Comparison of ENCODE assay signal across 17 cellular contexts in genomic region chr7:55017841-55018240, GRCh38. TPM values are rescaled to one million over a fixed set of nuclear protein-coding genes. Genes with fewer than 3 reads are reported as not detected.
DNase-seq lines count a peak whose midpoint lies in the region; ATAC-seq and TF ChIP-seq lines count a peak whose summit lies in the region.
"Had no signal": no experiment of that assay in that cellular context is flagged by ENCODE, and none has a peak within 500 bp of the region (broad histone marks: within the 10 kb centered on the region; RNA-seq: fewer than 3 reads in every experiment).

No MANE protein-coding gene starts in this region.

- H3K4me1 ChIP-seq in right atrium auricular region (peaks cover 0 to 38% of the 10 kb centered on the region in 2 donors), heart right ventricle (peaks cover 0 to 17% (median 8%) of the 10 kb centered on the region in 9 donors)

- H3K9me3 Mint-ChIP-seq in osteocyte (ENCODE audit: unreplicated experiment), result peaks cover 5% of the 10 kb centered on the region
- H3K9me3 Mint-ChIP-seq: activated CD4-positive, alpha-beta memory T cell treated with anti-CD3 and anti-CD28 coated beads for 36 hours; effector memory CD8-positive, alpha-beta T cell; stimulated activated naive CD8-positive, alpha-beta T cell treated with anti-CD3 and anti-CD28 coated beads, Interleukin-15, amount 100 ng/mL, for 72 hours had no signal

- DNase-seq in right atrium auricular region (ENCODE audit: low spot score) (no peak), heart right ventricle (no peak), foreskin fibroblast (no peak), osteocyte (ENCODE audit: extremely low spot score, unreplicated experiment) (no peak), left colon (no peak)
- DNase-seq in activated CD4-positive, alpha-beta T cell treated with anti-CD3 and anti-CD28 coated beads, Interleukin-2, amount 50 U/mL, for 48 hours, result no peak
- DNase-seq: activated CD4-positive, alpha-beta memory T cell treated with anti-CD3 and anti-CD28 coated beads for 36 hours; DND-41; effector memory CD8-positive, alpha-beta T cell; KBM-7; NCI-H187 treated with DMSO at 0.1 percent for 48 hours; NCI-H82; stimulated activated CD4-positive, alpha-beta T cell treated with anti-CD3 and anti-CD28 coated beads, Interleukin-4, amount 100 ng/mL, for 1 hour; stimulated activated naive CD8-positive, alpha-beta T cell treated with anti-CD3 and anti-CD28 coated beads, Interleukin-15, amount 100 ng/mL, for 72 hours; SW 1271 had no signal

- no peak for ATAC-seq in heart right ventricle
- ATAC-seq in HG03045 (IDR thresholded peaks at IDR 0.05; ENCODE audit: unreplicated experiment), result no peak
- no peak for ATAC-seq in GM18498 (IDR thresholded peaks at IDR 0.05; ENCODE audit: unreplicated experiment)
- no peak for ATAC-seq in left colon
- ATAC-seq: effector memory CD8-positive, alpha-beta T cell had no signal

- peak overlapping the region; percentile 49 for H3K4me3 Mint-ChIP-seq in osteocyte (ENCODE audit: unreplicated experiment)
- H3K4me3 Mint-ChIP-seq: activated CD4-positive, alpha-beta memory T cell treated with anti-CD3 and anti-CD28 coated beads for 36 hours had no signal

- intact Hi-C loops in heart right ventricle (cut with DNase I) (loop anchor here in 7 of 10 donors (2.0 to 10.0 kb wide), 10 partner anchors 83 to 243 kb away; no protein-coding TSS in a partner anchor), left colon (cut with DNase I, micrococcal nuclease) (no loop called here)

- H3K9me3 ChIP-seq in right atrium auricular region (no peaks in the 10 kb centered on the region), heart right ventricle (peaks cover 0 to 14% (median 0%) of the 10 kb centered on the region in 11 donors)

- H3K36me3 Mint-ChIP-seq in osteocyte (ENCODE audit: unreplicated experiment), result no peaks in the 10 kb centered on the region
- H3K36me3 Mint-ChIP-seq: activated CD4-positive, alpha-beta memory T cell treated with anti-CD3 and anti-CD28 coated beads for 36 hours had no signal

- no peak for TF ChIP-seq CTCF in right atrium auricular region (IDR thresholded peaks at IDR 0.05)
- TF ChIP-seq CTCF in heart right ventricle (IDR thresholded peaks at IDR 0.05), result no peak
- TF ChIP-seq CTCF in foreskin fibroblast (IDR thresholded peaks at IDR 0.05; ENCODE audit: low read depth, low read length), result no peak
- TF ChIP-seq CTCF in osteocyte (IDR thresholded peaks at IDR 0.05), result no peak

- H3K4me3 ChIP-seq in right atrium auricular region, result peak overlapping the region in 1 of 2 donors; percentile 75
- H3K4me3 ChIP-seq in heart right ventricle, result peak overlapping the region in 4 of 10 donors; percentile 69 to 95 (median 84)
- H3K4me3 ChIP-seq in foreskin fibroblast (ENCODE audit: low read depth in 1 of 2, low read length in 2 of 2), result peak overlapping the region; percentile 75 to 79

- H3K4me1 Mint-ChIP-seq in osteocyte (ENCODE audit: unreplicated experiment), result peaks cover 33% of the 10 kb centered on the region
- H3K4me1 Mint-ChIP-seq: stimulated activated naive CD8-positive, alpha-beta T cell treated with anti-CD3 and anti-CD28 coated beads, Interleukin-15, amount 100 ng/mL, for 72 hours had no signal

- H3K27me3 Mint-ChIP-seq in osteocyte (ENCODE audit: unreplicated experiment), result no peaks in the 10 kb centered on the region

- H3K27me3 ChIP-seq in right atrium auricular region, result no peaks in the 10 kb centered on the region
- peaks cover 0 to 44% (median 24%) of the 10 kb centered on the region in 7 donors for H3K27me3 ChIP-seq in heart right ventricle

- peak overlapping the region; percentile 93 to 95 for H3K27ac ChIP-seq in right atrium auricular region
- H3K27ac ChIP-seq in heart right ventricle, result peak overlapping the region in 4 of 10 donors; percentile 83 to 98 (median 94)

- H3K36me3 ChIP-seq in right atrium auricular region, result no peaks in the 10 kb centered on the region
- H3K36me3 ChIP-seq in heart right ventricle, result no peaks in the 10 kb centered on the region

- WGBS in heart right ventricle, 2 donors, result 71 to 78% methylated on average over 6 of the region's 6 CpGs

- H3K27ac Mint-ChIP-seq in osteocyte (ENCODE audit: unreplicated experiment), result peak overlapping the region; percentile 34
- H3K27ac Mint-ChIP-seq: activated CD4-positive, alpha-beta memory T cell treated with anti-CD3 and anti-CD28 coated beads for 36 hours; effector memory CD8-positive, alpha-beta T cell had no signal

RNA-seq across cellular contexts. Expression of gene EGFR, which starts 1.0 kb away (rescaled TPM):
- total RNA-seq in right atrium auricular region (10 to 100 TPM; 21.1 to 22.5 TPM), heart right ventricle (10 to 100 TPM in 5 of 10 donors, 1 to 10 TPM in 5; 5.0 to 13.5 (median 9.2) TPM), osteocyte (56.2 and 56.5 TPM in 2 replicates), left colon (10 to 100 TPM; 66.8 to 85.6 TPM)
- 1 to 10 TPM; 1.9 to 4.2 TPM for polyA plus RNA-seq in heart right ventricle
- total RNA-seq: activated CD4-positive, alpha-beta memory T cell treated with anti-CD3 and anti-CD28 coated beads for 36 hours had no signal

Comparison
In these comparisons a context has a peak if more than half of its experiments do, and no peak if none do; other contexts are left out.
1. intact Hi-C loops: an anchor here in heart right ventricle (2.0 to 10.0 kb wide); none called in left colon.